32 cellular contexts compared by ENCODE assay signal in the genomic region with DNA sequence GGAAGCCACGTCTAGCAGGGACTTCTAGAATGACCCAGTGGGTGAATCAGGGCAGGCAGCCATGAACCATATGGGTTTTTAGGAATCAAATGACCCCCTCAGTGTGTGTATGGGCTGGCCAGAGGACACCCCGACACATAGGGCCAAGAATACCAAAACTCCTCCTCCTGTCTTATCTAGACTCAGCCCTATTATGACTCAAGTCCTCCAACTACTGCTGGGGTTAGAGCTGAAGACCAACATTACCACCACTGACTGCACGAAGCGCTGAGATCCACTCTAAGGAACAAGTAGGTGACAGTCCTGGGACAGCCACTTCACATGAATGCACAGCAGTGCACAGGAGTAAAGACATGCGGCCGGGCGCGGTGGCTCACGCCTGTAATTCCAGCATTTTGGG. TPM values are rescaled to one million over a fixed set of nuclear protein-coding genes. Genes with fewer than 3 reads are reported as not detected.
"Had no signal": no experiment of that assay in that cellular context is flagged by ENCODE, and none has a peak within 500 bp of the region (broad histone marks: within the 10 kb centered on the region; RNA-seq: fewer than 3 reads in every experiment).

No MANE protein-coding gene starts in this region.

- H3K27me3 ChIP-seq: colonic mucosa, gastrocnemius medialis, neural progenitor cell, sigmoid colon, stomach, thyroid gland had no signal

- H3K4me1 ChIP-seq: colonic mucosa, gastrocnemius medialis, neural progenitor cell, psoas muscle, sigmoid colon, stomach, thyroid gland had no signal

- H3K4me3 ChIP-seq: colonic mucosa, gastrocnemius medialis, mucosa of descending colon, neural progenitor cell, psoas muscle, sigmoid colon, stomach, thyroid gland had no signal

- H3K36me3 Mint-ChIP-seq: mesothelial cell of epicardium; neural progenitor cell; stimulated activated naive B cell treated with anti-CD40 and anti-IgM and Interleukin-4, amounts not matched to agents 10 μg/mL and 1 μg/mL and 100 μg/mL, for 72 hours; type B pancreatic cell had no signal

- DNase-seq: colonic mucosa; effector CD8-positive, alpha-beta T cell; endodermal cell; foreskin fibroblast; gastrocnemius medialis; head of caudate nucleus; kidney; mesenchymal stem cell; mucosa of descending colon; naive B cell; psoas muscle; right cardiac atrium; sigmoid colon; stimulated activated CD4-positive, alpha-beta T cell treated with anti-CD3 and anti-CD28 coated beads, Interleukin-4, amount 100 ng/mL, for 4 hours; stimulated activated naive B cell treated with anti-CD40 and anti-IgM and Interleukin-4, amounts not matched to agents 10 μg/mL and 1 μg/mL and 100 μg/mL, for 72 hours; stomach; thyroid gland had no signal

- H3K27ac ChIP-seq: colonic mucosa, epithelial cell of prostate, gastrocnemius medialis, neural progenitor cell, psoas muscle, sigmoid colon, stomach, thyroid gland had no signal

- H3K9me3 ChIP-seq: colonic mucosa, gastrocnemius medialis, mucosa of descending colon, psoas muscle, sigmoid colon, stomach, thyroid gland had no signal

- ATAC-seq: esophagus mucosa; gastrocnemius medialis; left lobe of liver; mucosa of descending colon; psoas muscle; right cardiac atrium; stimulated activated naive B cell treated with anti-CD40 and anti-IgM and Interleukin-4, amounts not matched to agents 10 μg/mL and 1 μg/mL and 100 μg/mL, for 72 hours had no signal

- H3K27me3 Mint-ChIP-seq: type B pancreatic cell had no signal

- H3K9me3 Mint-ChIP-seq: dendritic cell treated with granulocyte-macrophage colony-stimulating factor and Interleukin-4, amounts not matched to agents 40 ng/mL and 50 ng/mL, for 4 days; endodermal cell; mesothelial cell of epicardium; naive B cell; nephron; neural progenitor cell; stimulated activated naive B cell treated with anti-CD40 and anti-IgM and Interleukin-4, amounts not matched to agents 10 μg/mL and 1 μg/mL and 100 μg/mL, for 72 hours; type B pancreatic cell had no signal

- H3K27ac Mint-ChIP-seq: dendritic cell treated with granulocyte-macrophage colony-stimulating factor and Interleukin-4, amounts not matched to agents 40 ng/mL and 50 ng/mL, for 4 days; endodermal cell; mesothelial cell of epicardium; naive B cell; nephron; neural progenitor cell; stimulated activated naive B cell treated with anti-CD40 and anti-IgM and Interleukin-4, amounts not matched to agents 10 μg/mL and 1 μg/mL and 100 μg/mL, for 72 hours; type B pancreatic cell had no signal

- H2AFZ ChIP-seq: neural progenitor cell had no signal

- FAIRE-seq: kidney, urothelium cell line had no signal

- H3K4me2 ChIP-seq: neural progenitor cell had no signal

- H3K4me1 Mint-ChIP-seq: endodermal cell, nephron had no signal

- H3K4me3 Mint-ChIP-seq: dendritic cell treated with granulocyte-macrophage colony-stimulating factor and Interleukin-4, amounts not matched to agents 40 ng/mL and 50 ng/mL, for 4 days; endodermal cell; mesothelial cell of epicardium; naive B cell; nephron; neural progenitor cell; stimulated activated naive B cell treated with anti-CD40 and anti-IgM and Interleukin-4, amounts not matched to agents 10 μg/mL and 1 μg/mL and 100 μg/mL, for 72 hours; type B pancreatic cell had no signal

- H3K36me3 ChIP-seq: colonic mucosa, gastrocnemius medialis, neural progenitor cell, sigmoid colon, stomach, thyroid gland had no signal

- H3K9ac ChIP-seq: neural progenitor cell had no signal

RNA-seq across cellular contexts. Expression of a gene that starts 11.5 kb away (rescaled TPM):
- total RNA-seq: esophagus mucosa, gastrocnemius medialis, glomerular endothelial cell, left lobe of liver, lung microvascular endothelial cell, osteocyte, psoas muscle, right cardiac atrium, sigmoid colon, skeletal muscle tissue, subcutaneous adipose tissue had no signal
- polyA plus RNA-seq: liver, right cardiac atrium had no signal
